ENCODE assay signal across 8 cellular contexts in genomic region chr7:94655562-94655883, GRCh38. TPM values are rescaled to one million over a fixed set of nuclear protein-coding genes. Genes with fewer than 3 reads are reported as not detected.
DNase-seq lines count a peak whose midpoint lies in the region; TF ChIP-seq lines count a peak whose summit lies in the region.

No MANE protein-coding gene starts in this region.

- no peaks in the 10 kb centered on the region for H3K36me3 Mint-ChIP-seq in activated CD4-positive, alpha-beta T cell treated with anti-CD3 and anti-CD28 coated beads, Interleukin-2, amount 10 ng/mL, durations not matched to agents 24 days and 14 days (ENCODE audit: low read depth)

- peak overlapping the region; percentile 61 to 62 for H3K4me3 ChIP-seq in tibial artery

- H3K36me3 ChIP-seq in tibial artery: no peaks in the 10 kb centered on the region

- H3K9me3 ChIP-seq in tibial artery: no peaks in the 10 kb centered on the region

- no peak for DNase-seq in activated CD4-positive, alpha-beta T cell treated with anti-CD3 and anti-CD28 coated beads, Interleukin-2, amount 10 ng/mL, durations not matched to agents 24 days and 14 days
- DNase-seq in activated CD4-positive, alpha-beta T cell treated with anti-CD3 and anti-CD28 coated beads for 4 hours: no peak
- peak; percentile 50 for DNase-seq in astrocyte of the hippocampus (ENCODE audit: low read depth, low spot score)
- DNase-seq in kidney tubule cell (ENCODE audit: low spot score): peak; percentile 10
- DNase-seq in tibial artery: peak in 1 of 2 donors; percentile 63
- no peak for DNase-seq in SHP77 treated with DMSO at 0.1 percent for 48 hours (lab: John Stamatoyannopoulos, UW)
- DNase-seq in medulla oblongata (ENCODE audit: extremely low spot score): no peak
- DNase-seq in SHP77 (lab: John Stamatoyannopoulos, UW): no peak

- H3K27ac Mint-ChIP-seq in activated CD4-positive, alpha-beta T cell treated with anti-CD3 and anti-CD28 coated beads, Interleukin-2, amount 10 ng/mL, durations not matched to agents 24 days and 14 days: no peak overlapping the region

- no peak for TF ChIP-seq CTCF in tibial artery (IDR thresholded peaks at IDR 0.05)

- peak overlapping the region; percentile 82 for H3K4me3 Mint-ChIP-seq in activated CD4-positive, alpha-beta T cell treated with anti-CD3 and anti-CD28 coated beads, Interleukin-2, amount 10 ng/mL, durations not matched to agents 24 days and 14 days

- H3K27ac ChIP-seq in tibial artery: peak overlapping the region; percentile 73

- peaks cover 15% of the 10 kb centered on the region for H3K4me1 Mint-ChIP-seq in activated CD4-positive, alpha-beta T cell treated with anti-CD3 and anti-CD28 coated beads, Interleukin-2, amount 10 ng/mL, durations not matched to agents 24 days and 14 days

- intact Hi-C loops in activated CD4-positive, alpha-beta T cell treated with anti-CD3 and anti-CD28 coated beads, Interleukin-2, amount 10 ng/mL, durations not matched to agents 24 days and 14 days (cut with micrococcal nuclease): loop anchor here (2.0 to 5.0 kb wide), 4 partner anchors 207 to 653 kb away; partner anchors contain the start of genes BET1, COL1A2 and PPP1R9A
- intact Hi-C loops in tibial artery (cut with DNase I; ENCODE audit: low total_unique reads): no loop called here

- H3K4me1 ChIP-seq in tibial artery: peaks cover 0 to 18% (median 6%) of the 10 kb centered on the region in 4 donors

- H3K27me3 ChIP-seq in tibial artery: no peaks in the 10 kb centered on the region

- peaks cover 41% of the 10 kb centered on the region for H3K27me3 Mint-ChIP-seq in activated CD4-positive, alpha-beta T cell treated with anti-CD3 and anti-CD28 coated beads, Interleukin-2, amount 10 ng/mL, durations not matched to agents 24 days and 14 days

- H3K9me3 Mint-ChIP-seq in activated CD4-positive, alpha-beta T cell treated with anti-CD3 and anti-CD28 coated beads, Interleukin-2, amount 10 ng/mL, durations not matched to agents 24 days and 14 days: no peaks in the 10 kb centered on the region

RNA-seq across cellular contexts. Expression of gene SGCE, which starts 0.4 kb away (rescaled TPM):
- total RNA-seq in activated CD4-positive, alpha-beta T cell treated with anti-CD3 and anti-CD28 coated beads, Interleukin-2, amount 10 ng/mL, durations not matched to agents 24 days and 14 days: 0.38 TPM in 1 of 2 replicates, not detected in the other

Comparison
In these comparisons a context has a peak if more than half of its experiments do, and no peak if none do; other contexts are left out.
1. DNase-seq: peak in astrocyte of the hippocampus (single experiment) and kidney tubule cell (single experiment); none in activated CD4-positive, alpha-beta T cell treated with anti-CD3 and anti-CD28 coated beads, Interleukin-2, amount 10 ng/mL, durations not matched to agents 24 days and 14 days (single experiment), activated CD4-positive, alpha-beta T cell treated with anti-CD3 and anti-CD28 coated beads for 4 hours (0 of 2), SHP77 treated with DMSO at 0.1 percent for 48 hours (single experiment), medulla oblongata (single experiment) and SHP77 (0 of 2).